Comparison of ENCODE assay signal across 8 cellular contexts in genomic region chr11:117314840-117315239, GRCh38. TPM values are rescaled to one million over a fixed set of nuclear protein-coding genes. Genes with fewer than 3 reads are reported as not detected.
DNase-seq lines count a peak whose midpoint lies in the region; ATAC-seq and TF ChIP-seq lines count a peak whose summit lies in the region.

No MANE protein-coding gene starts in this region.

- ATAC-seq in foreskin keratinocyte (no peak), GM19455 (IDR thresholded peaks at IDR 0.05; ENCODE audit: unreplicated experiment) (no peak)

- H3K18ac ChIP-seq in neuronal stem cell (ENCODE audit: low read length) = no peak overlapping the region

- H3K4me1 Mint-ChIP-seq in CD4-positive, alpha-beta memory T cell = peaks cover 4 to 19% (median 12%) of the 10 kb centered on the region in 4 donors
- H3K4me1 Mint-ChIP-seq in endothelial cell (ENCODE audit: unreplicated experiment) = peaks cover 11% of the 10 kb centered on the region

- H3K14ac ChIP-seq in neuronal stem cell (ENCODE audit: low read length) = no peak overlapping the region

- H2AK5ac ChIP-seq in neuronal stem cell (ENCODE audit: low read depth, low read length) = peak overlapping the region; percentile 14

- H3K4me3 ChIP-seq in CD4-positive, alpha-beta memory T cell (ENCODE audit: low read length in 2 of 2) = no peak overlapping the region
- H3K4me3 ChIP-seq in OCI-LY3 (ENCODE audit: low read length) (no peak overlapping the region), neuronal stem cell (ENCODE audit: low read length in 2 of 2) (peak overlapping the region in 1 of 2 donors; percentile 61)

- peaks cover 17% of the 10 kb centered on the region for H3K4me1 ChIP-seq in CD4-positive, alpha-beta memory T cell (ENCODE audit: insufficient read depth, low read length)
- H3K4me1 ChIP-seq in OCI-LY3 (ENCODE audit: low read length) (0 out of 2 replicates have a peak, but pooled peaks cover 7% of the 10 kb centered on the region), neuronal stem cell (ENCODE audit: control insufficient read depth in 2 of 2, insufficient read depth in 1 of 2, low read depth in 1 of 2, low read length in 2 of 2) (peaks cover 8 to 11% of the 10 kb centered on the region in 2 donors), foreskin keratinocyte (no peaks in the 10 kb centered on the region)

- no peaks in the 10 kb centered on the region for H3K79me2 ChIP-seq in OCI-LY3 (ENCODE audit: low read length)

- intact Hi-C loops in CD4-positive, alpha-beta memory T cell (cut with micrococcal nuclease) = no loop called here

- H4K20me1 ChIP-seq in OCI-LY3 (ENCODE audit: insufficient read depth, low read length) = no peaks in the 10 kb centered on the region

- H4K8ac ChIP-seq in neuronal stem cell (ENCODE audit: low read depth, low read length) = no peak overlapping the region

- H4K91ac ChIP-seq in neuronal stem cell (ENCODE audit: low read depth, low read length, poor library complexity) = no peak overlapping the region

- H3K4ac ChIP-seq in neuronal stem cell (ENCODE audit: low read length) = no peak overlapping the region

- H3K4me2 ChIP-seq in OCI-LY3 (ENCODE audit: low read length) (peak overlapping the region; percentile 67), neuronal stem cell (ENCODE audit: insufficient read depth, low read length, poor library complexity, severe bottlenecking) (peak overlapping the region; percentile 95)

- no peaks in the 10 kb centered on the region for H3K79me1 ChIP-seq in neuronal stem cell (ENCODE audit: low read depth, low read length)

- H3K9me3 Mint-ChIP-seq in CD4-positive, alpha-beta memory T cell = no peaks in the 10 kb centered on the region
- H3K9me3 Mint-ChIP-seq in endothelial cell (ENCODE audit: unreplicated experiment) = no peaks in the 10 kb centered on the region

- CTCF ChIA-PET in CD4-positive, alpha-beta memory T cell (lab: Charles Lee; ENCODE audit: partially characterized antibody) = interaction anchor here (1.6 kb wide), 2 partner anchors 13 to 17 kb away, joined by 3 to 5 read pairs; partner anchors contain the start of gene CEP164

- H2BK120ac ChIP-seq in neuronal stem cell (ENCODE audit: low read depth, low read length) = no peak overlapping the region

- no peak for TF ChIP-seq CTCF in OCI-LY3 (IDR thresholded peaks at IDR 0.05; ENCODE audit: low read depth, low read length)
- TF ChIP-seq CTCF in endothelial cell (IDR thresholded peaks at IDR 0.05; ENCODE audit: unreplicated experiment) = no peak
- no peak for TF ChIP-seq CTCF in foreskin keratinocyte (conservative IDR thresholded peaks at IDR 0.05)

- H3K36me3 ChIP-seq in CD4-positive, alpha-beta memory T cell (ENCODE audit: insufficient read depth, low read length) = no peaks in the 10 kb centered on the region
- H3K36me3 ChIP-seq in OCI-LY3 (replicated peaks; ENCODE audit: low read depth, low read length) (no peaks in the 10 kb centered on the region), neuronal stem cell (replicated peaks in 1 of 2; ENCODE audit: control insufficient read depth in 2 of 2, insufficient read depth in 2 of 2, low read length in 2 of 2) (no peaks in the 10 kb centered on the region)

- H3K36me3 Mint-ChIP-seq in CD4-positive, alpha-beta memory T cell = no peaks in the 10 kb centered on the region
- no peaks in the 10 kb centered on the region for H3K36me3 Mint-ChIP-seq in endothelial cell (ENCODE audit: low read depth, unreplicated experiment)

- H2BK12ac ChIP-seq in neuronal stem cell (ENCODE audit: low read length) = no peak overlapping the region

- no peak overlapping the region for H2AFZ ChIP-seq in OCI-LY3 (ENCODE audit: low read depth, low read length)
- H2AFZ ChIP-seq in neuronal stem cell (ENCODE audit: low read length) = peak overlapping the region; percentile 91

- H3K9me3 ChIP-seq in CD4-positive, alpha-beta memory T cell (ENCODE audit: control insufficient read depth in 1 of 2, low read length in 2 of 2) = no peaks in the 10 kb centered on the region
- H3K9me3 ChIP-seq in OCI-LY3 (ENCODE audit: insufficient read depth, low read length) = no peaks in the 10 kb centered on the region
- H3K9me3 ChIP-seq in neuronal stem cell (replicated peaks in 1 of 2; ENCODE audit: control insufficient read depth in 2 of 2, insufficient read depth in 1 of 2, low read depth in 1 of 2, low read length in 2 of 2) = no peaks in the 10 kb centered on the region

- H3K23ac ChIP-seq in neuronal stem cell (ENCODE audit: low read depth, low read length, poor library complexity) = no peak overlapping the region

- no peak for DNase-seq in CD4-positive, alpha-beta memory T cell
- DNase-seq in endothelial cell (ENCODE audit: low spot score) (no peak), neuronal stem cell (ENCODE audit: low spot score) (no peak), foreskin keratinocyte (no peak), foreskin melanocyte (no peak), NCI-H226 (no peak)

- H3K4me3 Mint-ChIP-seq in CD4-positive, alpha-beta memory T cell = peak overlapping the region; percentile 42 to 73 (median 66)
- H3K4me3 Mint-ChIP-seq in endothelial cell (ENCODE audit: unreplicated experiment) = peak overlapping the region; percentile 85

- WGBS in neuronal stem cell (ENCODE audit: extremely low coverage in 2 of 2, insufficient read length in 2 of 2, insufficient replicate concordance in 1 of 2), 2 donors = no CpG with 5 or more reads among the region's 10 CpGs

- peaks cover 3 to 7% of the 10 kb centered on the region in 2 donors for H3K27me3 Mint-ChIP-seq in CD4-positive, alpha-beta memory T cell
- peaks cover 6% of the 10 kb centered on the region for H3K27me3 Mint-ChIP-seq in endothelial cell (ENCODE audit: unreplicated experiment)

- no peak overlapping the region for H3K9ac ChIP-seq in OCI-LY3 (ENCODE audit: low read length)
- no peak overlapping the region for H3K9ac ChIP-seq in neuronal stem cell (ENCODE audit: low read depth, low read length, poor library complexity)

- H3K27ac Mint-ChIP-seq in CD4-positive, alpha-beta memory T cell = peak overlapping the region in 4 of 7 donors; percentile 15 to 66 (median 58)
- H3K27ac Mint-ChIP-seq in endothelial cell (ENCODE audit: unreplicated experiment) = no peak overlapping the region

- no peak overlapping the region for H2BK15ac ChIP-seq in neuronal stem cell (ENCODE audit: low read length)

- H3K27ac ChIP-seq in CD4-positive, alpha-beta memory T cell (ENCODE audit: low read depth, low read length) = peak overlapping the region; percentile 26
- H3K27ac ChIP-seq in OCI-LY3 (ENCODE audit: low read length) (no peak overlapping the region), neuronal stem cell (replicated peaks; ENCODE audit: low read length) (no peak overlapping the region), foreskin keratinocyte (no peak overlapping the region)

- H2BK5ac ChIP-seq in neuronal stem cell (ENCODE audit: low read length) = no peak overlapping the region

- H3K27me3 ChIP-seq in CD4-positive, alpha-beta memory T cell (ENCODE audit: insufficient read depth, low read length) = peaks cover 7% of the 10 kb centered on the region
- peaks cover 16% of the 10 kb centered on the region for H3K27me3 ChIP-seq in OCI-LY3 (ENCODE audit: low read depth, low read length)
- no peaks in the 10 kb centered on the region for H3K27me3 ChIP-seq in neuronal stem cell (ENCODE audit: control insufficient read depth in 3 of 3, insufficient read depth in 3 of 3, low read depth in 1 of 3, low read length in 3 of 3)
- H3K27me3 ChIP-seq in foreskin keratinocyte = no peaks in the 10 kb centered on the region

- POLR2A ChIA-PET in CD4-positive, alpha-beta memory T cell (lab: Charles Lee; ENCODE audit: partially characterized antibody) = interaction anchor here (0.6 to 2.9 kb wide), 4 partner anchors 13 to 83 kb away, joined by 3 to 20 read pairs (median 8); partner anchors contain the start of genes CEP164 and PCSK7

RNA-seq across cellular contexts. Expression of gene BACE1, which starts 1.2 kb away (rescaled TPM):
- total RNA-seq in CD4-positive, alpha-beta memory T cell = 1 to 10 TPM; 2.7 to 2.9 TPM
- polyA plus RNA-seq in CD4-positive, alpha-beta memory T cell = 1 to 10 TPM in 1 of 2 donors, under 1 TPM in 1; 0.65 to 1.6 TPM
- total RNA-seq in endothelial cell (ENCODE audit: unreplicated experiment) (28.4 TPM), foreskin keratinocyte (11.8 and 12.3 TPM in 2 replicates)
- polyA plus RNA-seq in neuronal stem cell (2013, experiment 1 of 2) = 14.9 TPM
- polyA plus RNA-seq in neuronal stem cell (2013, experiment 2 of 2) = 15.1 TPM
- 6.1 and 6.6 TPM in 2 replicates for polyA plus RNA-seq in foreskin keratinocyte

RNA-seq across cellular contexts. Expression of gene CEP164, which starts 12.8 kb away (rescaled TPM):
- total RNA-seq in CD4-positive, alpha-beta memory T cell = 10 to 100 TPM; 40.8 to 42.5 TPM
- 10 to 100 TPM; 12.7 to 25.6 TPM for polyA plus RNA-seq in CD4-positive, alpha-beta memory T cell
- total RNA-seq in endothelial cell (ENCODE audit: unreplicated experiment) (28.6 TPM), foreskin keratinocyte (24.6 and 24.7 TPM in 2 replicates)
- polyA plus RNA-seq in neuronal stem cell (2013, experiment 1 of 2) = 30.9 TPM
- polyA plus RNA-seq in neuronal stem cell (2013, experiment 2 of 2) = 29.7 TPM
- polyA plus RNA-seq in foreskin keratinocyte = 10.1 and 10.5 TPM in 2 replicates

RNA-seq across cellular contexts. Expression of gene BACE1-AS, which starts 23.7 kb away (rescaled TPM):
- total RNA-seq in CD4-positive, alpha-beta memory T cell = 10 to 100 TPM; 15.3 to 15.7 TPM
- 1 to 10 TPM in 1 of 2 donors, not detected in 1; 3.8 TPM for polyA plus RNA-seq in CD4-positive, alpha-beta memory T cell
- total RNA-seq in endothelial cell (ENCODE audit: unreplicated experiment) = 10.2 TPM
- 13.3 TPM for polyA plus RNA-seq in neuronal stem cell (2013, experiment 1 of 2)
- polyA plus RNA-seq in neuronal stem cell (2013, experiment 2 of 2) = 14.0 TPM
- total RNA-seq in foreskin keratinocyte = 3.6 and 3.9 TPM in 2 replicates
- 2.9 and 3.4 TPM in 2 replicates for polyA plus RNA-seq in foreskin keratinocyte
